In the genomic region with DNA sequence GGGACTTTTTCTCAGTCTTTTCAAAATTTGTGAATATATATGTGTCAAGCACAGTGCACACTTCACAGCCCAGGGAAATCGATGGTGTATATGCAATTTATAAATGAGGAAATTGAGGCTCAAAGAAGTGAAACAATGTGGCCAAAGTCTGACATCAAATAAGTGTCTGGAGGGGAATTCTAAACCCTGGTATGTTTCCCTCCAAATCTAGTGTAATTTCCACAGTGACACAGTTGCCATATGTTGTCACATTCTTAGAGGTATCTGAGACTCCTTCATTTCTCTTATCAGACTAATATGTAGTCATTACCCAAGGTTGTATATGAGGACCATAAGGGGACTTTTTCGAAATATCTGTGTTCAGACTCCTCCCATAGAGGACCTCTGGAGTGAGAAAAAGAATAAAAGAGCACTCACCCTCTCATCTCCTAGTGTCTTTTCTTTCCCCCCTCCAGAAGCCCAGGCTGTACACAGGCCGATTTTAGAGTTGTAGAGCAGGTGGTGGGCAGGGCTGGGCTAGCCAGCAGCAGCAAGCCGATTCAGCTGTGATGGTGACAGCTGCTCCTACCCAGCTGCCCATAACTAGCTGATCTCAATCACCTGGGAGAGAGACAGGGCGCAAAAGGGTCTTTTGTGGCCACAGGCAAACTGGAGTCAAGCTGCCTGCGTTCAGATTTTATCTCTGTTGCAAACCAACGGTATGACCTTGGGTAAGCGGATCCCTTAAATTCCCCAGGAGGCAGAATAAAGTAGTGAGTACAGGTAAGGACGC, we compare ENCODE assay signal across 17 cellular contexts. TPM values are rescaled to one million over a fixed set of nuclear protein-coding genes. Genes with fewer than 3 reads are reported as not detected.
A peak's percentile ranks its signal among the peaks of the same experiment; 100 is the strongest.
DNase-seq lines count a peak whose midpoint lies in the region; ATAC-seq and TF ChIP-seq lines count a peak whose summit lies in the region.
"Had no signal": no experiment of that assay in that cellular context is flagged by ENCODE, and none has a peak within 500 bp of the region (broad histone marks: within the 10 kb centered on the region; RNA-seq: fewer than 3 reads in every experiment).

No MANE protein-coding gene starts in this region.

- no peak for ATAC-seq in GM19452 (IDR thresholded peaks at IDR 0.05; ENCODE audit: unreplicated experiment)
- ATAC-seq in left lobe of liver: no peak
- ATAC-seq in GM21717 (IDR thresholded peaks at IDR 0.05; ENCODE audit: unreplicated experiment): no peak
- ATAC-seq: activated CD8-positive, alpha-beta T cell treated with anti-CD3 and anti-CD28 coated beads for 36 hours; activated T-helper 17 cell treated with anti-CD3 and anti-CD28 coated beads, Interleukin-2, amount 50 U/mL, for 72 hours; gastroesophageal sphincter had no signal

- peak overlapping the region; percentile 50 for H3K27ac Mint-ChIP-seq in Caco-2 (ENCODE audit: unreplicated experiment)
- H3K27ac Mint-ChIP-seq: activated CD8-positive, alpha-beta T cell treated with anti-CD3 and anti-CD28 coated beads for 36 hours; activated T-helper 17 cell treated with anti-CD3 and anti-CD28 coated beads, Interleukin-2, amount 50 U/mL, for 72 hours had no signal

- H3K27me3 ChIP-seq in Caco-2 (replicated peaks; ENCODE audit: control insufficient read depth, insufficient read depth, low read length): no peaks in the 10 kb centered on the region
- H3K27me3 ChIP-seq: gastroesophageal sphincter, SJSA1 had no signal

- intact Hi-C loops in Caco-2 (cut with micrococcal nuclease; ENCODE audit: unreplicated experiment): no loop called here

- H3K27me3 Mint-ChIP-seq in Caco-2 (ENCODE audit: insufficient read depth, unreplicated experiment): no peaks in the 10 kb centered on the region
- H3K27me3 Mint-ChIP-seq: activated CD8-positive, alpha-beta T cell treated with anti-CD3 and anti-CD28 coated beads for 36 hours; activated T-helper 17 cell treated with anti-CD3 and anti-CD28 coated beads, Interleukin-2, amount 50 U/mL, for 72 hours had no signal

- CTCF ChIA-PET in Caco-2 (lab: Charles Lee): no interaction called here

- no peaks in the 10 kb centered on the region for H3K4me1 ChIP-seq in Caco-2
- H3K4me1 ChIP-seq: gastroesophageal sphincter, SJSA1 had no signal

- no peaks in the 10 kb centered on the region for H3K9me3 ChIP-seq in Caco-2
- H3K9me3 ChIP-seq: gastroesophageal sphincter, SJSA1 had no signal

- no TSS peak for BruUV-seq in Caco-2 (replicated peaks; lab: Mats Ljungman, UMichigan)

- H3K9me3 Mint-ChIP-seq in Caco-2 (ENCODE audit: unreplicated experiment): no peaks in the 10 kb centered on the region
- H3K9me3 Mint-ChIP-seq: activated CD8-positive, alpha-beta T cell treated with anti-CD3 and anti-CD28 coated beads for 36 hours; activated T-helper 17 cell treated with anti-CD3 and anti-CD28 coated beads, Interleukin-2, amount 50 U/mL, for 72 hours had no signal

- no peak overlapping the region for H3K4me3 ChIP-seq in Caco-2 (ENCODE audit: low read depth, low read length)
- H3K4me3 ChIP-seq: gastroesophageal sphincter, SJSA1 had no signal

- H3K4me1 Mint-ChIP-seq in Caco-2 (ENCODE audit: low read depth, unreplicated experiment): peaks cover 29% of the 10 kb centered on the region
- H3K4me1 Mint-ChIP-seq: activated T-helper 17 cell treated with anti-CD3 and anti-CD28 coated beads, Interleukin-2, amount 50 U/mL, for 72 hours had no signal

- TF ChIP-seq CTCF in Caco-2 (IDR thresholded peaks at IDR 0.05; ENCODE audit: insufficient read depth in 1 of 2, low read depth in 1 of 2, low read length in 1 of 2, severe bottlenecking in 1 of 2, unreplicated experiment in 1 of 2): no peak

- peaks cover 30% of the 10 kb centered on the region for H3K36me3 Mint-ChIP-seq in Caco-2 (ENCODE audit: insufficient read depth, unreplicated experiment)

- POLR2A ChIA-PET in Caco-2 (lab: Charles Lee): no interaction called here

- no peaks in the 10 kb centered on the region for H3K36me3 ChIP-seq in Caco-2 (ENCODE audit: control insufficient read depth, insufficient read depth, low read length)
- H3K36me3 ChIP-seq: gastroesophageal sphincter, SJSA1 had no signal

- H3K4me3 Mint-ChIP-seq in Caco-2 (ENCODE audit: unreplicated experiment): no peak overlapping the region
- H3K4me3 Mint-ChIP-seq: activated CD8-positive, alpha-beta T cell treated with anti-CD3 and anti-CD28 coated beads for 36 hours; activated T-helper 17 cell treated with anti-CD3 and anti-CD28 coated beads, Interleukin-2, amount 50 U/mL, for 72 hours had no signal

- DNase-seq in Caco-2 (no peak), MV-4-11 (lab: John Stamatoyannopoulos, UW) (peak; percentile 4), NCI-H82 (lab: John Stamatoyannopoulos, UW) (peak; percentile 90), medulla oblongata (ENCODE audit: extremely low spot score) (peak; percentile 3), NAMALWA (ENCODE audit: low spot score) (no peak), left lobe of liver (ENCODE audit: low spot score) (no peak)
- DNase-seq: activated CD8-positive, alpha-beta T cell treated with anti-CD3 and anti-CD28 coated beads for 36 hours; amniotic stem cell; IMR-90; NK-92 treated with Interleukin-12 subunit alpha and Interleukin-12 subunit beta, amount 100 ng/mL, for 24 hours; nucleus accumbens; stimulated activated CD4-positive, alpha-beta T cell treated with anti-CD3 and anti-CD28 coated beads, Interleukin-4, amount 100 ng/mL, for 4 hours had no signal

RNA-seq across cellular contexts. Expression of gene CLCN5, which starts 55.1 kb away (rescaled TPM):
- total RNA-seq in Caco-2 (2022) (61.0 and 70.0 TPM in 2 replicates), left lobe of liver (24.8 TPM)

Comparison
In these comparisons a context has a peak if more than half of its experiments do, and no peak if none do; other contexts are left out.
1. DNase-seq: peak in MV-4-11 (single experiment), NCI-H82 (single experiment) and medulla oblongata (single experiment); none in Caco-2 (0 of 2), NAMALWA (single experiment) and left lobe of liver (single experiment).